Comparison of ENCODE assay signal across 1 cellular context in the genomic region with DNA sequence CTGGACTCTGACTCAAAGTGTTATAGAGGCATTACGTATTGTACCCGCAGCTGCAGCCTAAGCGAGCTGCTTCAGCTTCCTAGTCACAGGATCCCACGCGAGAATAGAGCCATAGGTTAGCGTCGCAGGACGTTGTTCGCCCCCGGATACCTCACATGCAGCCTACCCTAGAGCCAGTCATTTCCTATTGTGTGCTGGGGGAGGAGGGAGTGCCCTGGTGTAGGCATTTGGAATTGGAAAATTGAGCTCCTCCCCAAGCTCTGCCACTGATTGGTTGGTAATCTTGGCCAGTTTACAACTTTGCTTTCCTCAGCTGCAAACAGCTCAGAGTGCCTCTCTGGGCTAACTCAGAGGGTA.
TF ChIP-seq lines count a peak whose summit lies in the region.

No MANE protein-coding gene starts in this region.

TF ChIP-seq in HepG2, 621 proteins besides CTCF, POLR2A, EP300 and RAD21 (continued from another document):
- TF ChIP-seq ARID4A (CRISPR knock-in tag; IDR thresholded peaks at IDR 0.05; ENCODE audit: borderline replicate concordance) (0 out of 2 replicates have a peak, but pooled peaks have one; percentile 2), MXI1 (IDR thresholded peaks at IDR 0.05; ENCODE audit: borderline replicate concordance, low read depth, low read length) (peak; percentile 24; the same call in 1 of the 3 replicates), ZNF205 (CRISPR knock-in tag; IDR thresholded peaks at IDR 0.05) (no peak)
